12 cellular contexts compared by ENCODE assay signal in genomic region chrX:44844204-44844603, GRCh38. TPM values are rescaled to one million over a fixed set of nuclear protein-coding genes. Genes with fewer than 3 reads are reported as not detected.
"Had no signal": no experiment of that assay in that cellular context is flagged by ENCODE, and none has a peak within 500 bp of the region (broad histone marks: within the 10 kb centered on the region; RNA-seq: fewer than 3 reads in every experiment).

No MANE protein-coding gene starts in this region.

- H3K4me1 ChIP-seq: HAP-1 had no signal

- H3K36me3 ChIP-seq: HAP-1 had no signal

- H3K9ac ChIP-seq: GM23248 had no signal

- FAIRE-seq: H1, H54 had no signal

- H3K27ac ChIP-seq: GM23248 had no signal

- ATAC-seq: GM23338, HCT116 had no signal

- H3K4me2 ChIP-seq: GM23338 had no signal

- H2AFZ ChIP-seq: GM23248, GM23338 had no signal

- DNase-seq: GM23248, GOT3, H7, H9, HCEC 1CT, HFFc6 had no signal

- H3K4me3 ChIP-seq: GM23248, GM23338, HAP-1 had no signal

- H3K9me3 ChIP-seq: HAP-1 had no signal

RNA-seq across cellular contexts. Expression of gene DUSP21, which starts 0.4 kb away (rescaled TPM):
- total RNA-seq: GM23248, GM23338, H1, H4, H7, H9, HFFc6 had no signal
- polyA plus RNA-seq: GM23248, GM23338, H1 had no signal
